Comparison of ENCODE assay signal across 7 cellular contexts in genomic region chr4:83536649-83537352, GRCh38. TPM values are rescaled to one million over a fixed set of nuclear protein-coding genes. Genes with fewer than 3 reads are reported as not detected.
A peak's percentile ranks its signal among the peaks of the same experiment; 100 is the strongest.
DNase-seq lines count a peak whose midpoint lies in the region; ATAC-seq and TF ChIP-seq lines count a peak whose summit lies in the region.

No MANE protein-coding gene starts in this region.

- no peak for TF ChIP-seq CTCF in HFFc6 (IDR thresholded peaks at IDR 0.05)

- no peaks in the 10 kb centered on the region for H3K36me3 ChIP-seq in iPS-20b (ENCODE audit: insufficient read depth, low read depth, low read length)

- H3K4me1 Mint-ChIP-seq in HFFc6 (ENCODE audit: low read depth), result peaks cover 13% of the 10 kb centered on the region
- peaks cover 20% of the 10 kb centered on the region for H3K4me1 Mint-ChIP-seq in activated naive CD8-positive, alpha-beta T cell treated with anti-CD3 and anti-CD28 coated beads for 36 hours
- H3K4me1 Mint-ChIP-seq in stimulated activated naive CD8-positive, alpha-beta T cell treated with anti-CD3 and anti-CD28 coated beads, Interleukin-15, amount 100 ng/mL, for 72 hours, result peaks cover 24% of the 10 kb centered on the region

- H3K9ac ChIP-seq in iPS-20b (ENCODE audit: low read depth, low read length), result peak overlapping the region; percentile 60; the same call in 1 of the 2 replicates

- H3K4me3 Mint-ChIP-seq in HFFc6, result peak overlapping the region; percentile 90
- peak overlapping the region; percentile 86 for H3K4me3 Mint-ChIP-seq in activated naive CD8-positive, alpha-beta T cell treated with anti-CD3 and anti-CD28 coated beads for 36 hours
- peak overlapping the region; percentile 80 to 93 for H3K4me3 Mint-ChIP-seq in stimulated activated naive CD8-positive, alpha-beta T cell treated with anti-CD3 and anti-CD28 coated beads, Interleukin-15, amount 100 ng/mL, for 72 hours

- H3K27me3 ChIP-seq in iPS-20b (ENCODE audit: insufficient read depth, low read length), result peaks cover 67% of the 10 kb centered on the region

- no peaks in the 10 kb centered on the region for H3K4me1 ChIP-seq in iPS-20b (ENCODE audit: insufficient read depth, low read length)

- H3K4me3 ChIP-seq in iPS-20b (ENCODE audit: low read length), result peak overlapping the region; percentile 88

- H3K9me3 Mint-ChIP-seq in HFFc6, result no peaks in the 10 kb centered on the region
- no peaks in the 10 kb centered on the region for H3K9me3 Mint-ChIP-seq in activated naive CD8-positive, alpha-beta T cell treated with anti-CD3 and anti-CD28 coated beads for 36 hours
- H3K9me3 Mint-ChIP-seq in stimulated activated naive CD8-positive, alpha-beta T cell treated with anti-CD3 and anti-CD28 coated beads, Interleukin-15, amount 100 ng/mL, for 72 hours, result no peaks in the 10 kb centered on the region

- ATAC-seq in stimulated activated naive CD8-positive, alpha-beta T cell treated with anti-CD3 and anti-CD28 coated beads, Interleukin-15, amount 100 ng/mL, for 72 hours, result no peak
- ATAC-seq in GM18858 (IDR thresholded peaks at IDR 0.05; ENCODE audit: unreplicated experiment), result no peak

- H3K9me3 ChIP-seq in iPS-20b (ENCODE audit: insufficient read depth, low read depth, low read length), result no peaks in the 10 kb centered on the region

- peaks cover 21% of the 10 kb centered on the region for H3K27me3 Mint-ChIP-seq in HFFc6 (ENCODE audit: insufficient read depth)
- H3K27me3 Mint-ChIP-seq in activated naive CD8-positive, alpha-beta T cell treated with anti-CD3 and anti-CD28 coated beads for 36 hours, result peaks cover 21% of the 10 kb centered on the region
- peaks cover 25% of the 10 kb centered on the region for H3K27me3 Mint-ChIP-seq in stimulated activated naive CD8-positive, alpha-beta T cell treated with anti-CD3 and anti-CD28 coated beads, Interleukin-15, amount 100 ng/mL, for 72 hours

- no peak overlapping the region for H3K27ac ChIP-seq in iPS-20b (ENCODE audit: low read length)

- no peak for DNase-seq in HFFc6
- no peak for DNase-seq in activated naive CD8-positive, alpha-beta T cell treated with anti-CD3 and anti-CD28 coated beads for 36 hours
- no peak for DNase-seq in stimulated activated naive CD8-positive, alpha-beta T cell treated with anti-CD3 and anti-CD28 coated beads, Interleukin-15, amount 100 ng/mL, for 72 hours
- no peak for DNase-seq in NOMO-1 (lab: John Stamatoyannopoulos, UW; ENCODE audit: unreplicated experiment in 2 of 2)
- no peak for DNase-seq in DMS 273 treated with DMSO at 0.1 percent for 48 hours (lab: John Stamatoyannopoulos, UW)

- H3K27ac Mint-ChIP-seq in HFFc6, result no peak overlapping the region
- peak overlapping the region; percentile 52 for H3K27ac Mint-ChIP-seq in activated naive CD8-positive, alpha-beta T cell treated with anti-CD3 and anti-CD28 coated beads for 36 hours
- H3K27ac Mint-ChIP-seq in stimulated activated naive CD8-positive, alpha-beta T cell treated with anti-CD3 and anti-CD28 coated beads, Interleukin-15, amount 100 ng/mL, for 72 hours, result peak overlapping the region; percentile 13 to 77

- H3K36me3 Mint-ChIP-seq in HFFc6 (ENCODE audit: low read depth), result no peaks in the 10 kb centered on the region
- H3K36me3 Mint-ChIP-seq in activated naive CD8-positive, alpha-beta T cell treated with anti-CD3 and anti-CD28 coated beads for 36 hours, result no peaks in the 10 kb centered on the region

RNA-seq across cellular contexts. Expression of gene GPAT3, which starts 0.9 kb away (rescaled TPM):
- 1 to 10 TPM in 1 of 6 experiments, under 1 TPM in 5; 0.51 to 1.8 (median 0.79) TPM for total RNA-seq in HFFc6 (2021; fragmentation: NEBNext Ultra II Directional; extraction: Animal tissue kit (Norgen Biotek cat#: 25700))
- total RNA-seq in activated naive CD8-positive, alpha-beta T cell treated with anti-CD3 and anti-CD28 coated beads for 36 hours, result 1 to 10 TPM; 2.5 to 2.8 TPM

RNA-seq across cellular contexts. Expression of gene ABRAXAS1, which starts 51.9 kb away (rescaled TPM):
- total RNA-seq in HFFc6 (2021; fragmentation: NEBNext Ultra II Directional; extraction: Animal tissue kit (Norgen Biotek cat#: 25700)), result 1 to 10 TPM; 6.3 to 9.9 (median 8.4) TPM
- 10 to 100 TPM; 18.5 TPM for total RNA-seq in activated naive CD8-positive, alpha-beta T cell treated with anti-CD3 and anti-CD28 coated beads for 36 hours
